ENCODE assay signal across 8 cellular contexts in the genomic region with DNA sequence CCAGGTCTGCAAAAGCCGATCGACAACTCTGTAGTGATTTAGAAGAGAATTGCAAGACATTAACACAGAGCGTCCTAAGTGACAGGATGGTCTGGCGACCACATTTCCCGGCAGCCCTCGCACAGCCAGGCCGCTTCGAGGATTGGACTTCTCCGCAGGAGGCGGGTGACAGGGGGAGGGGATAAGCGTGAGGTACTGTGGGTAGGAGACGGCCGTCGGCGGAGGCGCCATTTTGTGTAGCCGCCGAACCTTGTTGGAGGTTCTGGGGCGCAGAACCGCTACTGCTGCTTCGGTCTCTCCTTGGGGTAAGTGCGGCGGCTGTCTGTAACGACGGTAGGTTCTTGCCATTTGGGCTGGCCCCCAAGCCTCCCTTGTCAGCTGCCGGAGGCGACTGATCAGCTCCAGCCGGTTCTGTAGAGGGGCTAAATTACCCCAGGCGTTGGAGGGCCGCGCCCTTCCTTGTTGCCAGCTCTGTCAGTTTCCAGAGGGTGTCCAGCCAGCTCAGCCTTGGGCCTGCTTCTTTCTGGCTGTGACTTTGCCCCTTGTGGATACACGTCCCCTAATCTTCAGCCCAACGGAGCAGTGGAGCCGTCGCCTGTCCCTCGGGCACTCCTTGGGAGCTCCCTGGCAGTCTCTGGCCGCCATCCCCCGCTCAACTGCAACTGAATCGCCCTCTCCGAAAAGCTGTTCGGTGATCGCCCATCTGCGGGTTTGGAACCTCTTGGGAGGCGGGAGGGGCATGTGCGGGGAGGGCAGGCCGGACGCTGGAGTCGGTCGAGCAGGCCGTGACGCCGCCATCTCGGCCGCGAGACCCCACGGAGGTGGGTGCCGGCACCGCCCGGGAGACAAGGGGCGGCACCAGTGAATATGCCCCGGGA. TPM values are rescaled to one million over a fixed set of nuclear protein-coding genes. Genes with fewer than 3 reads are reported as not detected.
A peak's percentile ranks its signal among the peaks of the same experiment; 100 is the strongest.
DNase-seq lines count a peak whose midpoint lies in the region; ATAC-seq and TF ChIP-seq lines count a peak whose summit lies in the region.

RBM5 (plus strand) TSS at position 195 of the 878 bp plus-strand sequence. CDS start 1,516 bp downstream, outside the sequence.

- ATAC-seq in GM18499 (IDR thresholded peaks at IDR 0.05; ENCODE audit: insufficient read depth, unreplicated experiment), result peak; percentile 88
- ATAC-seq in HG02943 (IDR thresholded peaks at IDR 0.05; ENCODE audit: low read depth, unreplicated experiment), result peak; percentile 95
- ATAC-seq in aorta (ENCODE audit: low FRiP score), result peak; percentile 99

- no peaks in the 10 kb centered on the region for H3K9me3 ChIP-seq in aorta (ENCODE audit: control insufficient read depth, low read length)

- in situ Hi-C loops in astrocyte of the cerebellum (cut with HindIII; ENCODE audit: low sequenced_read_pairs), result no loop called here

- H3K27ac ChIP-seq in rectal smooth muscle tissue (ENCODE audit: low read depth, low read length) (peak within 1 kb of the TSS; percentile 97), aorta (ENCODE audit: low read depth in 1 of 2, low read length in 2 of 2) (peak within 1 kb of the TSS; percentile 71 to 95)

- TF ChIP-seq CTCF in astrocyte of the cerebellum (IDR thresholded peaks at IDR 0.05; ENCODE audit: low read depth, low read length, missing control alignments), result no peak

- WGBS in aorta, 2 donors, result 0% methylated on average over 61 of the region's 61 CpGs

- peak within 1 kb of the TSS; percentile 88 for H3K9ac ChIP-seq in rectal smooth muscle tissue (ENCODE audit: low read length)

- H3K4me3 ChIP-seq in astrocyte of the cerebellum (ENCODE audit: low read depth, low read length) (peak within 1 kb of the TSS; percentile 100), rectal smooth muscle tissue (ENCODE audit: low read length) (peak within 1 kb of the TSS; percentile 98), aorta (ENCODE audit: low read length in 2 of 2) (peak within 1 kb of the TSS; percentile 78 to 88)

- DNase-seq in NCI-H1930 (lab: John Stamatoyannopoulos, UW), result peak; percentile 53 to 62
- peak; percentile 83 for DNase-seq in T-helper 9 cell
- peak; percentile 78 for DNase-seq in astrocyte of the cerebellum (ENCODE audit: low read depth)
- DNase-seq in hepatic stellate cell (ENCODE audit: low spot score), result peak; percentile 98
- DNase-seq in aorta, result peak; percentile 97

- H3K36me3 ChIP-seq in rectal smooth muscle tissue (ENCODE audit: control insufficient read depth, insufficient read depth, low read length) (peaks cover 21% of the 10 kb centered on the region), aorta (ENCODE audit: control insufficient read depth in 1 of 2, insufficient read depth in 2 of 2, low read length in 1 of 2) (peaks cover 4% of the 10 kb centered on the region in 2 donors)

- intact Hi-C loops in aorta (cut with DNase I), result no loop called here

- peaks cover 13% of the 10 kb centered on the region for H3K4me1 ChIP-seq in rectal smooth muscle tissue (ENCODE audit: control insufficient read depth, insufficient read depth, low read length)
- H3K4me1 ChIP-seq in aorta (ENCODE audit: control insufficient read depth in 1 of 2, insufficient read depth in 2 of 2, low read length in 2 of 2), result peaks cover 5 to 8% of the 10 kb centered on the region in 2 donors

- H3K27me3 ChIP-seq in rectal smooth muscle tissue (ENCODE audit: control insufficient read depth, insufficient read depth, low read length) (no peaks in the 10 kb centered on the region), aorta (ENCODE audit: control insufficient read depth in 1 of 2, insufficient read depth in 2 of 2, low read length in 1 of 2) (no peaks in the 10 kb centered on the region)

RNA-seq across cellular contexts. Expression of gene RBM5, which starts in this region (rescaled TPM):
- 100 to 1,000 TPM; 151 to 222 TPM for total RNA-seq in aorta
- polyA plus RNA-seq in aorta, result 100 to 1,000 TPM in 1 of 2 donors, 10 to 100 TPM in 1; 21.0 to 164 TPM

Comparison
In these comparisons a context has a peak if more than half of its experiments do, and no peak if none do; other contexts are left out.
1. Peak in every context shown above with its lines: DNase-seq, ATAC-seq, H3K4me3 ChIP-seq and H3K27ac ChIP-seq.